Comparison of ENCODE assay signal across 1 cellular context in genomic region chr15:69414702-69415161, GRCh38.
A peak's percentile ranks its signal among the peaks of the same experiment; 100 is the strongest.
TF ChIP-seq lines count a peak whose summit lies in the region.

No MANE protein-coding gene starts in this region.

TF ChIP-seq in HepG2, 621 proteins besides CTCF, POLR2A, EP300 and RAD21:
- TF ChIP-seq AGO2 (optimal IDR thresholded peaks at IDR 0.05; ENCODE audit: low read depth, low read length) = peak; percentile 53
- TF ChIP-seq PHF8 (CRISPR knock-in tag; IDR thresholded peaks at IDR 0.05) = peak; percentile 15; the same call in 1 of the 2 replicates
- TF ChIP-seq ZZZ3 (CRISPR knock-in tag; IDR thresholded peaks at IDR 0.05; ENCODE audit: borderline replicate concordance) = no peak
- no peak for TF ChIP-seq ZBTB21 (CRISPR knock-in tag; IDR thresholded peaks at IDR 0.05)
- TF ChIP-seq DRAP1 (CRISPR knock-in tag; IDR thresholded peaks at IDR 0.05) = no peak
- no peak for TF ChIP-seq ZNF644 (CRISPR knock-in tag; IDR thresholded peaks at IDR 0.05; ENCODE audit: low read depth)
- 0 out of 2 replicates have a peak, but pooled peaks have one; percentile 8 for TF ChIP-seq MEIS2 (CRISPR knock-in tag; IDR thresholded peaks at IDR 0.05)
- 0 out of 2 replicates have a peak, but pooled peaks have one; percentile 12 for TF ChIP-seq ZNF547 (CRISPR knock-in tag; IDR thresholded peaks at IDR 0.05)
- no peak for TF ChIP-seq ZNF839 (CRISPR knock-in tag; IDR thresholded peaks at IDR 0.05; ENCODE audit: borderline replicate concordance)
- no peak for TF ChIP-seq KIAA2018 (CRISPR knock-in tag; IDR thresholded peaks at IDR 0.05; ENCODE audit: borderline replicate concordance)
- TF ChIP-seq TEAD3 (CRISPR knock-in tag; optimal IDR thresholded peaks at IDR 0.05; ENCODE audit: borderline replicate concordance) = peak; percentile 67
- peak; percentile 21; the same call in 1 of the 2 replicates for TF ChIP-seq PRDM15 (CRISPR knock-in tag; IDR thresholded peaks at IDR 0.05)
- TF ChIP-seq, protein P1, sequence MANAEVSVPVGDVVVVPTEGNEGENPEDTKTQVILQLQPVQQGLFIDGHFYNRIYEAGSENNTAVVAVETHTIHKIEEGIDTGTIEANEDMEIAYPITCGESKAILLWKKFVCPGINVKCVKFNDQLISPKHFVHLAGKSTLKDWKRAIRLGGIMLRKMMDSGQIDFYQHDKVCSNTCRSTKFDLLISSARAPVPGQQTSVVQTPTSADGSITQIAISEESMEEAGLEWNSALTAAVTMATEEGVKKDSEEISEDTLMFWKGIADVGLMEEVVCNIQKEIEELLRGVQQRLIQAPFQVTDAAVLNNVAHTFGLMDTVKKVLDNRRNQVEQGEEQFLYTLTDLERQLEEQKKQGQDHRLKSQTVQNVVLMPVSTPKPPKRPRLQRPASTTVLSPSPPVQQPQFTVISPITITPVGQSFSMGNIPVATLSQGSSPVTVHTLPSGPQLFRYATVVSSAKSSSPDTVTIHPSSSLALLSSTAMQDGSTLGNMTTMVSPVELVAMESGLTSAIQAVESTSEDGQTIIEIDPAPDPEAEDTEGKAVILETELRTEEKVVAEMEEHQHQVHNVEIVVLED (CRISPR knock-in tag; IDR thresholded peaks at IDR 0.05; ENCODE audit: borderline replicate concordance) = no peak
- TF ChIP-seq KLF12 (CRISPR knock-in tag; IDR thresholded peaks at IDR 0.05; ENCODE audit: borderline replicate concordance) = 0 out of 2 replicates have a peak, but pooled peaks have one; percentile 3
- TF ChIP-seq FOXO1 (CRISPR knock-in tag; IDR thresholded peaks at IDR 0.05) = peak; percentile 11; the same call in 1 of the 2 replicates
- no peak for TF ChIP-seq ZSCAN25 (CRISPR knock-in tag; IDR thresholded peaks at IDR 0.05)
- TF ChIP-seq NONO (IDR thresholded peaks at IDR 0.05) = no peak
- no peak for TF ChIP-seq NONO (CRISPR knock-in tag; conservative IDR thresholded peaks at IDR 0.05)
- TF ChIP-seq RBM39 (IDR thresholded peaks at IDR 0.05; ENCODE audit: low read depth, low read length, poor library complexity, severe bottlenecking) = peak; percentile 78
- no peak for TF ChIP-seq NAIF1 (CRISPR knock-in tag; IDR thresholded peaks at IDR 0.05; ENCODE audit: borderline replicate concordance)
